In the genomic region with DNA sequence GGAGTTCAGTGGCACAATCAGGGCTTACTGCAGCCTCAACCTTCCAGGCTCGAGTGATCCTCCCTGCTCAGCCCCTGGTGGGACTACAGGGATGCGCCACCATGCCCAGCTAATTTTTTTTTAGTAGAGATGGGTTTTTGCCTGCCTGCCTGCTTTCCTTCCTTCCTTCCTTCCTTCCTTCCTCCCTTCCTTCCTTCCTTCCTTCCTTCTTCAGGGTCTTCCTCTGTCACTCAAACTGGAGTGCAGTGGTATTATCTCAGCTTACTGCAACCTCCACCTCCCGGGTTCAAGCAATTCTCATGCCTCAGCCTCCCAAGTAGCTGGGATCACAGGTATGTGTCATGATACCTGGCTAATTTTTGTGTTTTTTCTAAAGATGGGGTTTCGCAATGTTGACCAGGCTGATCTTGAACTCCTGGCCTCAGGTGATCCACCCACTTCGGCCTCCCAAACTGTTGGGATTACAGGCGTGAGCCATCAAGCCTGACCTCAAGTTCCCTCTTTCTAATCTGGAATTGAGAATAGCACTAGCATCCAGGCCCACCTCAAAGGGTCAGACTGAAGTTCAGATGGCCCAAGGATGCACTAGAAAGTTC, we compare ENCODE assay signal across 22 cellular contexts. TPM values are rescaled to one million over a fixed set of nuclear protein-coding genes. Genes with fewer than 3 reads are reported as not detected.
"Had no signal": no experiment of that assay in that cellular context is flagged by ENCODE, and none has a peak within 500 bp of the region (broad histone marks: within the 10 kb centered on the region; RNA-seq: fewer than 3 reads in every experiment).

No MANE protein-coding gene starts in this region.

- H3K27ac Mint-ChIP-seq: effector memory CD8-positive, alpha-beta T cell; memory B cell; mesothelial cell of epicardium; natural killer cell had no signal

- H3K36me3 Mint-ChIP-seq: immature natural killer cell, memory B cell, mesothelial cell of epicardium, natural killer cell had no signal

- H3K9me3 Mint-ChIP-seq: effector memory CD8-positive, alpha-beta T cell; immature natural killer cell; memory B cell; mesothelial cell of epicardium; natural killer cell; neural crest cell had no signal

- H3K4me2 ChIP-seq: smooth muscle cell had no signal

- FAIRE-seq: kidney had no signal

- H3K27ac ChIP-seq: esophagus squamous epithelium, left ventricle myocardium inferior, lower lobe of right lung, ovary, right atrium auricular region had no signal

- DNase-seq: effector memory CD8-positive, alpha-beta T cell; esophagus squamous epithelium; foreskin fibroblast; kidney; left cardiac atrium; left ventricle myocardium inferior; lower lobe of right lung; natural killer cell; ovary; stimulated activated CD4-positive, alpha-beta T cell treated with anti-CD3 and anti-CD28 coated beads, Interleukin-2, amount 100 ng/mL, for 48 hours; stimulated activated naive CD4-positive, alpha-beta T cell treated with Interleukin-2 at 50 U/mL for 16 hours; trophoblast cell had no signal

- H3K27me3 ChIP-seq: ovary, right atrium auricular region had no signal

- H3K4me1 Mint-ChIP-seq: memory B cell, neural crest cell had no signal

- H3K4me3 ChIP-seq: esophagus squamous epithelium, left ventricle myocardium inferior, lower lobe of right lung, ovary, right atrium auricular region, smooth muscle cell had no signal

- H3K36me3 ChIP-seq: esophagus squamous epithelium, left ventricle myocardium inferior, lower lobe of right lung, ovary, right atrium auricular region had no signal

- H3K4me3 Mint-ChIP-seq: memory B cell, natural killer cell, neural crest cell had no signal

- H3K9me3 ChIP-seq: esophagus squamous epithelium, left ventricle myocardium inferior, lower lobe of right lung, ovary, right atrium auricular region had no signal

RNA-seq across cellular contexts. Expression of a gene that starts 45.3 kb away (rescaled TPM):
- total RNA-seq: epithelial cell of proximal tubule, esophagus squamous epithelium, kidney, left cardiac atrium, left ventricle myocardium inferior, lower lobe of right lung, mucosa of gallbladder, myocyte, natural killer cell, neural crest cell, ovary, posterior vena cava, right atrium auricular region, smooth muscle cell had no signal
- polyA plus RNA-seq: immature natural killer cell, ovary had no signal

RNA-seq across cellular contexts. Expression of a gene that starts 45.9 kb away (rescaled TPM):
- total RNA-seq: epithelial cell of proximal tubule, esophagus squamous epithelium, kidney, left cardiac atrium, left ventricle myocardium inferior, lower lobe of right lung, mucosa of gallbladder, myocyte, natural killer cell, neural crest cell, ovary, posterior vena cava, right atrium auricular region had no signal
- polyA plus RNA-seq: immature natural killer cell, ovary had no signal

RNA-seq across cellular contexts. Expression of a gene that starts 50.9 kb away (rescaled TPM):
- total RNA-seq: esophagus squamous epithelium, left cardiac atrium, left ventricle myocardium inferior, lower lobe of right lung, right atrium auricular region had no signal
- polyA plus RNA-seq: immature natural killer cell had no signal

RNA-seq across cellular contexts. Expression of a gene that starts 51.5 kb away (rescaled TPM):
- total RNA-seq: epithelial cell of proximal tubule, esophagus squamous epithelium, kidney, left cardiac atrium, left ventricle myocardium inferior, lower lobe of right lung, natural killer cell, neural crest cell, posterior vena cava, right atrium auricular region had no signal
- polyA plus RNA-seq: immature natural killer cell, ovary had no signal
